In the genomic region with DNA sequence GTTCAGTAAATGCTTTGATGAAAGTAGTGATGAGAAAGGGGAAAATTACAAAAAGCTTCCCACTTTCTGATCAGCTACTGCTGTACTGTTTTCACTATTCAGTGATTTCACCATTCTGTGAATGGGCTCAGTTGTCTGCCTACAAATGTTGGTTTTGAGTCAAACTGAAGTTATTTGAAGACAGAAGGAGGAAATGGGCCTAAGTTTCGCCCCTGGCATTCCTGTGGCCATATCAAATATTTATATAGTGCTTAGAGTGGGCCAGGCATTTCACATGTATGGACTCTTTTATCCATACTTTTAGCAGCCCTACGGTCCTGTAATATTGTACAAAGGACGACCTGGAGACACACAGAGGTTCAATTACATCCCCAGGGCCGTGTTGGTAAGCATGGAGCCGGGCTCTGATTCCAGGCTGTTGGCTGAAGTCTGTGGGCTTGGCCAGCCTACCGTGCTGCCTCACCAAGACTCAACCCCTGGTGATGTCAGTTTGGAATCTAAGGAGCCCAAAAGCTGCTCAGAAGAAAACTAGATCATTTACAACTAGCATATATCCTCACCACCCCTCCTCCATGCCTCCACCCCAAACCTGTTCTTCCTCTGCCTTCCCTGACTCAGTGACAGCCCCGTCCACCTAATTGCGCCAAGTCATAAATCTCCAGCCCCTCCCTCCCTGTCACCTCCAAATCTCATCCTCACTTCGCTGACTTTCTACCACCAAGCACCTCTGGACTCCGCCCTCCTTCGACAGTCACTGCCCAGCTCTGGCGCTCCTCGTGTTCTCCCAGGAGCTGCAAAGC, we compare ENCODE assay signal across 12 cellular contexts. TPM values are rescaled to one million over a fixed set of nuclear protein-coding genes. Genes with fewer than 3 reads are reported as not detected.
DNase-seq lines count a peak whose midpoint lies in the region; ATAC-seq and TF ChIP-seq lines count a peak whose summit lies in the region.
"Had no signal": no experiment of that assay in that cellular context is flagged by ENCODE, and none has a peak within 500 bp of the region (broad histone marks: within the 10 kb centered on the region; RNA-seq: fewer than 3 reads in every experiment).

No MANE protein-coding gene starts in this region.

- intact Hi-C loops in left colon (cut with DNase I, micrococcal nuclease) = no loop called here

- H3K4me3 Mint-ChIP-seq in central memory CD8-positive, alpha-beta T cell = no peak overlapping the region

- peak overlapping the region; percentile 36 for H3K27ac Mint-ChIP-seq in central memory CD8-positive, alpha-beta T cell (ENCODE audit: low read depth)

- H3K27me3 Mint-ChIP-seq in central memory CD8-positive, alpha-beta T cell = peaks cover 20% of the 10 kb centered on the region

- TF ChIP-seq POLR2A in GM18505 (IDR thresholded peaks at IDR 0.05; ENCODE audit: borderline replicate concordance, extremely low read depth, insufficient read depth, insufficient read length) = no peak

- no peak for ATAC-seq in central memory CD8-positive, alpha-beta T cell (replicated peaks; ENCODE audit: extremely low read depth, poor library complexity, severe bottlenecking)
- ATAC-seq in left colon (peak; percentile 26), GM18498 (IDR thresholded peaks at IDR 0.05; ENCODE audit: unreplicated experiment) (no peak), HG02938 (IDR thresholded peaks at IDR 0.05; ENCODE audit: unreplicated experiment) (no peak), GM18505 (IDR thresholded peaks at IDR 0.05; ENCODE audit: unreplicated experiment) (no peak)

- DNase-seq in AG10803 (ENCODE audit: low read depth) (peak; percentile 85), LoVo (ENCODE audit: low spot score) (peak; percentile 22), left colon (no peak), globus pallidus (ENCODE audit: low spot score) (no peak)
- DNase-seq in central memory CD8-positive, alpha-beta T cell (ENCODE audit: low spot score in 2 of 2) = no peak
- DNase-seq: NCI-H774, retina, T1000 had no signal

- peaks cover 3% of the 10 kb centered on the region for H3K36me3 Mint-ChIP-seq in central memory CD8-positive, alpha-beta T cell (ENCODE audit: insufficient read depth)

- TF ChIP-seq CTCF in AG10803 (conservative IDR thresholded peaks at IDR 0.05; ENCODE audit: low read length) = no peak

- no peaks in the 10 kb centered on the region for H3K4me1 Mint-ChIP-seq in central memory CD8-positive, alpha-beta T cell

- H3K9me3 Mint-ChIP-seq in central memory CD8-positive, alpha-beta T cell = no peaks in the 10 kb centered on the region

- no peak overlapping the region for H3K4me3 ChIP-seq in AG10803 (ENCODE audit: low read length)
- H3K4me3 ChIP-seq: lung had no signal

RNA-seq across cellular contexts. Expression of a gene that starts 10.1 kb away (rescaled TPM):
- 1 to 10 TPM; 2.3 TPM for total RNA-seq in left colon

Comparison
In these comparisons a context has a peak if more than half of its experiments do, and no peak if none do; other contexts are left out.
1. DNase-seq: peak in AG10803 (single experiment) and LoVo (single experiment); none in central memory CD8-positive, alpha-beta T cell (0 of 2), left colon (0 of 2) and globus pallidus (single experiment).